17 cellular contexts compared by ENCODE assay signal in genomic region chrX:13876652-13877051, GRCh38. TPM values are rescaled to one million over a fixed set of nuclear protein-coding genes. Genes with fewer than 3 reads are reported as not detected.
DNase-seq lines count a peak whose midpoint lies in the region; ATAC-seq and TF ChIP-seq lines count a peak whose summit lies in the region.
"Had no signal": no experiment of that assay in that cellular context is flagged by ENCODE, and none has a peak within 500 bp of the region (broad histone marks: within the 10 kb centered on the region; RNA-seq: fewer than 3 reads in every experiment).

No MANE protein-coding gene starts in this region.

- H3K4me1 ChIP-seq in heart right ventricle = no peaks in the 10 kb centered on the region
- H3K4me1 ChIP-seq: suprapubic skin had no signal

- H3K9me3 ChIP-seq in heart right ventricle (no peaks in the 10 kb centered on the region), T-helper 17 cell (ENCODE audit: control insufficient read depth, low read length, poor library complexity, severe bottlenecking) (no peaks in the 10 kb centered on the region)
- H3K9me3 ChIP-seq: suprapubic skin had no signal

- no peaks in the 10 kb centered on the region for H3K36me3 Mint-ChIP-seq in glutamatergic neuron (ENCODE audit: unreplicated experiment)
- H3K36me3 Mint-ChIP-seq in T-helper 17 cell (ENCODE audit: low read depth) = peaks cover 2% of the 10 kb centered on the region
- H3K36me3 Mint-ChIP-seq in activated T-cell treated with anti-CD3 and anti-CD28 coated beads, Interleukin-2, amount 50 U/mL, for 72 hours (ENCODE audit: insufficient read depth in 2 of 2) = no peaks in the 10 kb centered on the region
- H3K36me3 Mint-ChIP-seq in naive thymus-derived CD8-positive, alpha-beta T cell = no peaks in the 10 kb centered on the region

- intact Hi-C loops in heart right ventricle (cut with DNase I) = no loop called here
- intact Hi-C loops in cardiac septum (cut with DNase I) = no loop called here

- H3K4me1 Mint-ChIP-seq in glutamatergic neuron (ENCODE audit: low read depth, unreplicated experiment) (peaks cover 24% of the 10 kb centered on the region), T-helper 17 cell (no peaks in the 10 kb centered on the region)
- H3K4me1 Mint-ChIP-seq in activated T-cell treated with anti-CD3 and anti-CD28 coated beads, Interleukin-2, amount 50 U/mL, for 72 hours (ENCODE audit: low read depth) = no peaks in the 10 kb centered on the region
- H3K4me1 Mint-ChIP-seq in naive thymus-derived CD8-positive, alpha-beta T cell = no peaks in the 10 kb centered on the region

- DNase-seq in heart right ventricle = peak in 1 of 2 donors; percentile 16
- DNase-seq in cardiac septum (ENCODE audit: low spot score) = no peak
- DNase-seq in astrocyte of the hippocampus (ENCODE audit: low read depth, low spot score) = peak; percentile 66
- no peak for DNase-seq in glutamatergic neuron
- DNase-seq in T-helper 17 cell = no peak
- no peak for DNase-seq in SW 1271 (lab: John Stamatoyannopoulos, UW)
- no peak for DNase-seq in activated T-cell treated with anti-CD3 and anti-CD28 coated beads, Interleukin-2, amount 50 U/mL, for 72 hours
- DNase-seq in naive thymus-derived CD8-positive, alpha-beta T cell = no peak
- DNase-seq: ACHN; activated CD8-positive, alpha-beta memory T cell treated with anti-CD3 and anti-CD28 coated beads for 24 hours; central memory CD4-positive, alpha-beta T cell; KBM-7; NCI-H748 treated with DMSO at 0.1 percent for 48 hours; occipital lobe; SHP77 treated with DMSO at 0.1 percent for 48 hours had no signal

- peaks cover 0 to 10% (median 0%) of the 10 kb centered on the region in 7 donors for H3K27me3 ChIP-seq in heart right ventricle
- H3K27me3 ChIP-seq: suprapubic skin had no signal

- H3K4me3 Mint-ChIP-seq in glutamatergic neuron (ENCODE audit: unreplicated experiment) = peak overlapping the region; percentile 34
- no peak overlapping the region for H3K4me3 Mint-ChIP-seq in T-helper 17 cell
- H3K4me3 Mint-ChIP-seq in activated T-cell treated with anti-CD3 and anti-CD28 coated beads, Interleukin-2, amount 50 U/mL, for 72 hours = no peak overlapping the region
- H3K4me3 Mint-ChIP-seq in naive thymus-derived CD8-positive, alpha-beta T cell = no peak overlapping the region

- peaks cover 7% of the 10 kb centered on the region for H3K9me3 Mint-ChIP-seq in glutamatergic neuron (ENCODE audit: unreplicated experiment)
- no peaks in the 10 kb centered on the region for H3K9me3 Mint-ChIP-seq in activated T-cell treated with anti-CD3 and anti-CD28 coated beads, Interleukin-2, amount 50 U/mL, for 72 hours
- peaks cover 0 to 6% (median 0%) of the 10 kb centered on the region in 9 donors for H3K9me3 Mint-ChIP-seq in naive thymus-derived CD8-positive, alpha-beta T cell

- POLR2A ChIA-PET in naive thymus-derived CD8-positive, alpha-beta T cell (lab: Charles Lee) = no interaction called here

- no peak overlapping the region for H3K4me3 ChIP-seq in heart right ventricle
- H3K4me3 ChIP-seq: GM12878, suprapubic skin had no signal

- WGBS in heart right ventricle, 2 donors = 21 to 36% methylated on average over 4 of the region's 4 CpGs

- H3K27ac Mint-ChIP-seq in glutamatergic neuron (ENCODE audit: unreplicated experiment) (peak overlapping the region; percentile 88), T-helper 17 cell (no peak overlapping the region)
- no peak overlapping the region for H3K27ac Mint-ChIP-seq in activated T-cell treated with anti-CD3 and anti-CD28 coated beads, Interleukin-2, amount 50 U/mL, for 72 hours
- H3K27ac Mint-ChIP-seq in naive thymus-derived CD8-positive, alpha-beta T cell = no peak overlapping the region

- no peak for TF ChIP-seq CTCF in heart right ventricle (IDR thresholded peaks at IDR 0.05)
- TF ChIP-seq CTCF in glutamatergic neuron (IDR thresholded peaks at IDR 0.05; ENCODE audit: partially characterized antibody, unreplicated experiment) = no peak

- peaks cover 6% of the 10 kb centered on the region for H3K27me3 Mint-ChIP-seq in glutamatergic neuron (ENCODE audit: unreplicated experiment)
- H3K27me3 Mint-ChIP-seq in T-helper 17 cell = no peaks in the 10 kb centered on the region
- peaks cover 46% of the 10 kb centered on the region for H3K27me3 Mint-ChIP-seq in activated T-cell treated with anti-CD3 and anti-CD28 coated beads, Interleukin-2, amount 50 U/mL, for 72 hours (ENCODE audit: low read depth)
- H3K27me3 Mint-ChIP-seq in naive thymus-derived CD8-positive, alpha-beta T cell = peaks cover 1 to 16% (median 10%) of the 10 kb centered on the region in 5 donors

- ATAC-seq in heart right ventricle = peak in 5 of 8 donors; percentile 49 to 93 (median 55)
- ATAC-seq in T-helper 17 cell = no peak
- no peak for ATAC-seq in activated T-cell treated with anti-CD3 and anti-CD28 coated beads, Interleukin-2, amount 50 U/mL, for 72 hours (replicated peaks in 1 of 2)
- ATAC-seq in naive thymus-derived CD8-positive, alpha-beta T cell = no peak
- ATAC-seq: GM12878 had no signal

- H3K36me3 ChIP-seq in heart right ventricle = no peaks in the 10 kb centered on the region
- H3K36me3 ChIP-seq: suprapubic skin had no signal

- H3K27ac ChIP-seq in heart right ventricle = peak overlapping the region in 1 of 10 donors; percentile 12
- H3K27ac ChIP-seq: suprapubic skin had no signal

RNA-seq across cellular contexts. Expression of gene GPM6B, which starts 59.8 kb away (rescaled TPM):
- total RNA-seq in heart right ventricle (1 to 10 TPM in 9 of 10 donors, under 1 TPM in 1; 0.94 to 7.8 (median 2.6) TPM), cardiac septum (2.0 TPM), glutamatergic neuron (ENCODE audit: unreplicated experiment) (516 TPM), T-helper 17 cell (not detected)
- 1 to 10 TPM; 4.3 to 5.0 TPM for polyA plus RNA-seq in heart right ventricle
- not detected for total RNA-seq in activated T-cell treated with anti-CD3 and anti-CD28 coated beads, Interleukin-2, amount 50 U/mL, for 72 hours
- total RNA-seq in naive thymus-derived CD8-positive, alpha-beta T cell = not detected
- polyA plus RNA-seq in naive thymus-derived CD8-positive, alpha-beta T cell = under 1 TPM; 0.16 to 0.68 (median 0.46) TPM

Comparison
In these comparisons a context has a peak if more than half of its experiments do, and no peak if none do; other contexts are left out.
1. ATAC-seq: peak in heart right ventricle (5 of 8); none in T-helper 17 cell (single experiment), activated T-cell treated with anti-CD3 and anti-CD28 coated beads, Interleukin-2, amount 50 U/mL, for 72 hours (0 of 2) and naive thymus-derived CD8-positive, alpha-beta T cell (0 of 2).
2. RNA of gene GPM6B, which starts 59.8 kb away (total RNA-seq): 516 TPM in glutamatergic neuron (single experiment); 0.94 to 7.8 TPM in heart right ventricle, 2.0 TPM in cardiac septum (single experiment), not detected in T-helper 17 cell, not detected in activated T-cell treated with anti-CD3 and anti-CD28 coated beads, Interleukin-2, amount 50 U/mL, for 72 hours and not detected in naive thymus-derived CD8-positive, alpha-beta T cell; every median in the first group is over 10 times any median in the second.